Comparison of ENCODE assay signal across 18 cellular contexts in genomic region chr4:38769441-38770210, GRCh38. TPM values are rescaled to one million over a fixed set of nuclear protein-coding genes. Genes with fewer than 3 reads are reported as not detected.
DNase-seq lines count a peak whose midpoint lies in the region; ATAC-seq, FAIRE-seq and TF ChIP-seq lines count a peak whose summit lies in the region.
"Had no signal": no experiment of that assay in that cellular context is flagged by ENCODE, and none has a peak within 500 bp of the region (broad histone marks: within the 10 kb centered on the region; RNA-seq: fewer than 3 reads in every experiment).

No MANE protein-coding gene starts in this region.

- TF ChIP-seq CTCF in OCI-LY1 (IDR thresholded peaks at IDR 0.05; ENCODE audit: low read length) (no peak), keratinocyte (optimal IDR thresholded peaks at IDR 0.05 in 1 of 3, IDR thresholded peaks at IDR 0.05 in 1 of 3, conservative IDR thresholded peaks at IDR 0.05 in 1 of 3; ENCODE audit: extremely low read depth in 1 of 3, insufficient read depth in 2 of 3, low read length in 3 of 3) (no peak)

- H4K20me1 ChIP-seq in OCI-LY1 (ENCODE audit: insufficient read depth, low read length) = no peaks in the 10 kb centered on the region
- no peaks in the 10 kb centered on the region for H4K20me1 ChIP-seq in keratinocyte (ENCODE audit: control insufficient read depth, extremely low read depth, insufficient read depth, low read length)
- H4K20me1 ChIP-seq: BLaER1 had no signal

- H3K4me1 ChIP-seq in OCI-LY1 (ENCODE audit: insufficient read depth, low read length, severe bottlenecking) (peaks cover 17% of the 10 kb centered on the region), keratinocyte (ENCODE audit: control insufficient read depth, extremely low read depth, insufficient read depth, low read length) (peaks cover 4% of the 10 kb centered on the region)
- H3K4me1 ChIP-seq: thyroid gland had no signal

- H3K4me2 ChIP-seq in OCI-LY1 (ENCODE audit: low read length) = no peak overlapping the region; the same call in 1 of the 2 replicates
- no peak overlapping the region for H3K4me2 ChIP-seq in keratinocyte (ENCODE audit: control insufficient read depth, extremely low read depth, insufficient read depth, low read depth, low read length)
- H3K4me2 ChIP-seq: BLaER1, GM23338 had no signal

- H2AFZ ChIP-seq in OCI-LY1 (ENCODE audit: low read length) (no peak overlapping the region), keratinocyte (ENCODE audit: control insufficient read depth, low read length) (no peak overlapping the region)
- H2AFZ ChIP-seq: GM23338 had no signal

- peak overlapping the region; percentile 62 to 73 for H3K4me3 Mint-ChIP-seq in stimulated activated naive B cell treated with anti-CD40 and anti-IgM and Interleukin-4, amounts not matched to agents 10 μg/mL and 1 μg/mL and 100 μg/mL, for 72 hours
- H3K4me3 Mint-ChIP-seq: activated CD4-positive, alpha-beta T cell treated with anti-CD3 and anti-CD28 coated beads for 36 hours; GM23338; T-helper 2 cell treated with Interferon-gamma antibody and Interleukin-4, amounts not matched to agents 5 μg/mL and 100 μg/mL, for 36 hours had no signal

- peak; percentile 60 to 88 for ATAC-seq in stimulated activated naive B cell treated with anti-CD40 and anti-IgM and Interleukin-4, amounts not matched to agents 10 μg/mL and 1 μg/mL and 100 μg/mL, for 72 hours (replicated peaks)
- no peak for ATAC-seq in HG03045 (IDR thresholded peaks at IDR 0.05; ENCODE audit: unreplicated experiment)
- no peak for ATAC-seq in HG03442 (IDR thresholded peaks at IDR 0.05; ENCODE audit: unreplicated experiment)
- ATAC-seq: activated CD4-positive, alpha-beta T cell treated with anti-CD3 and anti-CD28 coated beads for 36 hours; GM23338 had no signal

- H3K9me3 ChIP-seq in OCI-LY1 (ENCODE audit: low read length) (peaks cover 25% of the 10 kb centered on the region), keratinocyte (ENCODE audit: control insufficient read depth, low read depth, low read length) (no peaks in the 10 kb centered on the region)
- H3K9me3 ChIP-seq: sigmoid colon, thyroid gland had no signal

- H3K27ac Mint-ChIP-seq in stimulated activated naive B cell treated with anti-CD40 and anti-IgM and Interleukin-4, amounts not matched to agents 10 μg/mL and 1 μg/mL and 100 μg/mL, for 72 hours = peak overlapping the region; percentile 85
- H3K27ac Mint-ChIP-seq: activated CD4-positive, alpha-beta T cell treated with anti-CD3 and anti-CD28 coated beads for 36 hours; GM23338; T-helper 2 cell treated with Interferon-gamma antibody and Interleukin-4, amounts not matched to agents 5 μg/mL and 100 μg/mL, for 36 hours had no signal

- H3K27me3 ChIP-seq in OCI-LY1 (ENCODE audit: insufficient read depth, low read length) (no peaks in the 10 kb centered on the region), keratinocyte (ENCODE audit: control insufficient read depth, extremely low read depth, insufficient read depth, low read length) (no peaks in the 10 kb centered on the region)
- H3K27me3 ChIP-seq: BLaER1, sigmoid colon, thyroid gland had no signal

- H3K79me2 ChIP-seq in OCI-LY1 (ENCODE audit: insufficient read depth, low read length) = peaks cover 13% of the 10 kb centered on the region; the same call in 1 of the 2 replicates
- no peaks in the 10 kb centered on the region for H3K79me2 ChIP-seq in keratinocyte (ENCODE audit: control insufficient read depth, insufficient read depth, low read length)

- H3F3A ChIP-seq in OCI-LY1 (ENCODE audit: insufficient read depth, low read length) = no peaks in the 10 kb centered on the region

- dilution Hi-C loops in keratinocyte (cut with MboI; ENCODE audit: extremely low pct_ligation_motif_present, low sequenced_read_pairs) = no loop called here

- no peaks in the 10 kb centered on the region for H3K27me3 Mint-ChIP-seq in stimulated activated naive B cell treated with anti-CD40 and anti-IgM and Interleukin-4, amounts not matched to agents 10 μg/mL and 1 μg/mL and 100 μg/mL, for 72 hours

- H3K9ac ChIP-seq in OCI-LY1 (ENCODE audit: low read length) (no peak overlapping the region), keratinocyte (ENCODE audit: control insufficient read depth, extremely low read depth, insufficient read depth, low read length) (no peak overlapping the region)
- H3K9ac ChIP-seq: BLaER1 had no signal

- no peak for DNase-seq in GM18507 (ENCODE audit: extremely low spot score, insufficient read length, low read depth)
- no peak for DNase-seq in keratinocyte (ENCODE audit: low read depth, low spot score)
- DNase-seq in stimulated activated naive B cell treated with anti-CD40 and anti-IgM and Interleukin-4, amounts not matched to agents 10 μg/mL and 1 μg/mL and 100 μg/mL, for 72 hours = no peak
- DNase-seq in UCSD-AML1 (lab: John Stamatoyannopoulos, UW; ENCODE audit: unreplicated experiment) = no peak
- DNase-seq: activated CD4-positive, alpha-beta T cell treated with anti-CD3 and anti-CD28 coated beads for 36 hours; NCI-H226; SHP77 treated with DMSO at 0.1 percent for 48 hours; sigmoid colon; stimulated activated CD4-positive, alpha-beta T cell treated with anti-CD3 and anti-CD28 coated beads, Interleukin-4, amount 100 ng/mL, for 24 hours; stimulated activated CD8-positive, alpha-beta memory T cell treated with anti-CD3 and anti-CD28 coated beads, Interleukin-4, amount 100 ng/mL, for 48 hours; thyroid gland had no signal

- no peak overlapping the region for H3K4me3 ChIP-seq in OCI-LY1 (ENCODE audit: low read depth, low read length, poor library complexity, severe bottlenecking)
- no peak overlapping the region for H3K4me3 ChIP-seq in keratinocyte (ENCODE audit: control insufficient read depth in 2 of 3, extremely low read depth in 1 of 3, insufficient read depth in 2 of 3, low read depth in 1 of 3, low read length in 3 of 3)
- H3K4me3 ChIP-seq: BLaER1, GM23338, sigmoid colon, thyroid gland had no signal

- peaks cover 77% of the 10 kb centered on the region for H3K36me3 ChIP-seq in OCI-LY1 (ENCODE audit: insufficient read depth, low read length)
- H3K36me3 ChIP-seq in keratinocyte (ENCODE audit: control insufficient read depth in 2 of 2, extremely low read depth in 1 of 2, insufficient read depth in 2 of 2, low read length in 2 of 2) = no peaks in the 10 kb centered on the region
- H3K36me3 ChIP-seq: sigmoid colon, thyroid gland had no signal

- H3K9me3 Mint-ChIP-seq in stimulated activated naive B cell treated with anti-CD40 and anti-IgM and Interleukin-4, amounts not matched to agents 10 μg/mL and 1 μg/mL and 100 μg/mL, for 72 hours = peaks cover 18 to 20% of the 10 kb centered on the region in 2 donors
- H3K9me3 Mint-ChIP-seq: GM23338; T-helper 2 cell treated with Interferon-gamma antibody and Interleukin-4, amounts not matched to agents 5 μg/mL and 100 μg/mL, for 36 hours had no signal

- peaks cover 47 to 50% of the 10 kb centered on the region in 2 donors for H3K36me3 Mint-ChIP-seq in stimulated activated naive B cell treated with anti-CD40 and anti-IgM and Interleukin-4, amounts not matched to agents 10 μg/mL and 1 μg/mL and 100 μg/mL, for 72 hours

- FAIRE-seq in GM18507 (lab: Jason Lieb, UNC) = peak; percentile 62
- no peak for FAIRE-seq in keratinocyte (lab: Jason Lieb, UNC)

- H3K27ac ChIP-seq in OCI-LY1 (ENCODE audit: low read depth, low read length, poor library complexity, severe bottlenecking) = peak overlapping the region; percentile 64
- peak overlapping the region; percentile 34 for H3K27ac ChIP-seq in keratinocyte (ENCODE audit: control insufficient read depth, insufficient read depth, low read length)
- H3K27ac ChIP-seq: BLaER1, epithelial cell of prostate, thyroid gland had no signal

- no peaks in the 10 kb centered on the region for H3K9me1 ChIP-seq in keratinocyte (ENCODE audit: control insufficient read depth, extremely low read depth, insufficient read depth, low read length)

- H3K4me1 Mint-ChIP-seq in stimulated activated naive B cell treated with anti-CD40 and anti-IgM and Interleukin-4, amounts not matched to agents 10 μg/mL and 1 μg/mL and 100 μg/mL, for 72 hours = peaks cover 50 to 84% of the 10 kb centered on the region in 2 donors
- H3K4me1 Mint-ChIP-seq: activated CD4-positive, alpha-beta T cell treated with anti-CD3 and anti-CD28 coated beads for 36 hours; GM23338 had no signal

- H3K9me2 ChIP-seq in OCI-LY1 (ENCODE audit: low read depth, low read length) = no peaks in the 10 kb centered on the region

RNA-seq across cellular contexts. Expression of gene TLR10, which starts 13.2 kb away (rescaled TPM):
- 0.01 to 0.23 TPM (median 0.05 TPM) in 3 replicates for polyA plus RNA-seq in keratinocyte
- polyA plus RNA-seq in keratinocyte (2011; ENCODE audit: low read depth) = 1.3 TPM
- polyA plus RNA-seq in keratinocyte (2011; cell fraction: cytosol; rRNA removed) = 0.13 TPM in 1 of 2 replicates, not detected in the other
- polyA plus RNA-seq in keratinocyte (2011; cell fraction: nucleus; rRNA removed) = 0.11 and 0.13 TPM in 2 replicates
- 0.83 TPM in 1 of 2 replicates, not detected in the other for polyA plus RNA-seq in keratinocyte (2012; ENCODE audit: low replicate concordance)
- polyA minus RNA-seq in keratinocyte = 0.06 TPM in 1 of 3 replicates, not detected in the others
- polyA minus RNA-seq in keratinocyte (2011; cell fraction: cytosol; rRNA and poly(A)+ RNA removed) = not detected
- polyA minus RNA-seq in keratinocyte (2011; cell fraction: nucleus; rRNA and poly(A)+ RNA removed) = 0.39 and 0.42 TPM in 2 replicates
- polyA plus RNA-seq: GM23338 had no signal

RNA-seq across cellular contexts. Expression of gene TLR1, which starts 35.0 kb away (rescaled TPM):
- 0.42 to 1.6 TPM (median 0.73 TPM) in 3 replicates for polyA plus RNA-seq in keratinocyte
- 2.5 TPM for polyA plus RNA-seq in keratinocyte (2011; ENCODE audit: low read depth)
- polyA plus RNA-seq in keratinocyte (2011; cell fraction: cytosol; rRNA removed) = 0.43 and 1.2 TPM in 2 replicates
- 3.3 and 3.7 TPM in 2 replicates for polyA plus RNA-seq in keratinocyte (2011; cell fraction: nucleus; rRNA removed)
- 0.25 and 3.2 TPM in 2 replicates for polyA plus RNA-seq in keratinocyte (2012; ENCODE audit: low replicate concordance)
- polyA minus RNA-seq in keratinocyte = 1.2 to 2.1 TPM (median 1.6 TPM) in 3 replicates
- not detected for polyA minus RNA-seq in keratinocyte (2011; cell fraction: cytosol; rRNA and poly(A)+ RNA removed)
- polyA minus RNA-seq in keratinocyte (2011; cell fraction: nucleus; rRNA and poly(A)+ RNA removed) = 5.8 and 11.0 TPM in 2 replicates
- polyA plus RNA-seq: GM23338 had no signal

Comparison
In these comparisons a context has a peak if more than half of its experiments do, and no peak if none do; other contexts are left out.
1. ATAC-seq: peak in stimulated activated naive B cell treated with anti-CD40 and anti-IgM and Interleukin-4, amounts not matched to agents 10 μg/mL and 1 μg/mL and 100 μg/mL, for 72 hours (2 of 2); none in HG03045 (single experiment) and HG03442 (single experiment).